Comparison of ENCODE assay signal across 1 cellular context in the genomic region with DNA sequence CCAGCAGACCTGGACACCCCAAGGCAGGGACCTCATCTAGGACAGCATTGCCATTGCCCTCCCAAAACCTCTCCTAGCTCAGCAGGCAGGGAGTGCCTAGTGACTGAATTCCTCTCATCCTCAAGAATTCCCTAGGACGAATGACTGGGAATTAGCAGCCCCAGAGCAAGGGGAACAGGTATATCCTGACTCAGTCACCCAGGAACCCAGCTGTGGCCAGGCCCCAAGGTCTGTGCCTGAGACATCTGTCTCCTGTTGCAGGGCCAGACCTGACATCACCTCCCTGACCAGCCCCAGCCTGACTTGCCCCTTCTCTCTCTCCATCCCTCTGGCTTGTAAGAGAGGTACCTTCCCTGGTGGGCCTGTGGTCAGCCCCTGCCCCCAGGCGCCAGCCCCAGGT.
TF ChIP-seq lines count a peak whose summit lies in the region.

No MANE protein-coding gene starts in this region.

TF ChIP-seq in GM23338, 12 proteins besides CTCF, POLR2A, EP300 and RAD21:
- no peak for TF ChIP-seq CREB1 (CRISPR knock-in tag; IDR thresholded peaks at IDR 0.05; ENCODE audit: low read depth)
- TF ChIP-seq, protein P1, sequence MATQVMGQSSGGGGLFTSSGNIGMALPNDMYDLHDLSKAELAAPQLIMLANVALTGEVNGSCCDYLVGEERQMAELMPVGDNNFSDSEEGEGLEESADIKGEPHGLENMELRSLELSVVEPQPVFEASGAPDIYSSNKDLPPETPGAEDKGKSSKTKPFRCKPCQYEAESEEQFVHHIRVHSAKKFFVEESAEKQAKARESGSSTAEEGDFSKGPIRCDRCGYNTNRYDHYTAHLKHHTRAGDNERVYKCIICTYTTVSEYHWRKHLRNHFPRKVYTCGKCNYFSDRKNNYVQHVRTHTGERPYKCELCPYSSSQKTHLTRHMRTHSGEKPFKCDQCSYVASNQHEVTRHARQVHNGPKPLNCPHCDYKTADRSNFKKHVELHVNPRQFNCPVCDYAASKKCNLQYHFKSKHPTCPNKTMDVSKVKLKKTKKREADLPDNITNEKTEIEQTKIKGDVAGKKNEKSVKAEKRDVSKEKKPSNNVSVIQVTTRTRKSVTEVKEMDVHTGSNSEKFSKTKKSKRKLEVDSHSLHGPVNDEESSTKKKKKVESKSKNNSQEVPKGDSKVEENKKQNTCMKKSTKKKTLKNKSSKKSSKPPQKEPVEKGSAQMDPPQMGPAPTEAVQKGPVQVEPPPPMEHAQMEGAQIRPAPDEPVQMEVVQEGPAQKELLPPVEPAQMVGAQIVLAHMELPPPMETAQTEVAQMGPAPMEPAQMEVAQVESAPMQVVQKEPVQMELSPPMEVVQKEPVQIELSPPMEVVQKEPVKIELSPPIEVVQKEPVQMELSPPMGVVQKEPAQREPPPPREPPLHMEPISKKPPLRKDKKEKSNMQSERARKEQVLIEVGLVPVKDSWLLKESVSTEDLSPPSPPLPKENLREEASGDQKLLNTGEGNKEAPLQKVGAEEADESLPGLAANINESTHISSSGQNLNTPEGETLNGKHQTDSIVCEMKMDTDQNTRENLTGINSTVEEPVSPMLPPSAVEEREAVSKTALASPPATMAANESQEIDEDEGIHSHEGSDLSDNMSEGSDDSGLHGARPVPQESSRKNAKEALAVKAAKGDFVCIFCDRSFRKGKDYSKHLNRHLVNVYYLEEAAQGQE (IDR thresholded peaks at IDR 0.05; ENCODE audit: unreplicated experiment) = no peak
- TF ChIP-seq STAT1 (IDR thresholded peaks at IDR 0.05; ENCODE audit: unreplicated experiment) = no peak
- no peak for TF ChIP-seq POLR2AphosphoS5 (IDR thresholded peaks at IDR 0.05; ENCODE audit: low read depth)
- TF ChIP-seq EZH2 (IDR thresholded peaks at IDR 0.05; ENCODE audit: low read depth, unreplicated experiment) = no peak
- TF ChIP-seq, protein P2, sequence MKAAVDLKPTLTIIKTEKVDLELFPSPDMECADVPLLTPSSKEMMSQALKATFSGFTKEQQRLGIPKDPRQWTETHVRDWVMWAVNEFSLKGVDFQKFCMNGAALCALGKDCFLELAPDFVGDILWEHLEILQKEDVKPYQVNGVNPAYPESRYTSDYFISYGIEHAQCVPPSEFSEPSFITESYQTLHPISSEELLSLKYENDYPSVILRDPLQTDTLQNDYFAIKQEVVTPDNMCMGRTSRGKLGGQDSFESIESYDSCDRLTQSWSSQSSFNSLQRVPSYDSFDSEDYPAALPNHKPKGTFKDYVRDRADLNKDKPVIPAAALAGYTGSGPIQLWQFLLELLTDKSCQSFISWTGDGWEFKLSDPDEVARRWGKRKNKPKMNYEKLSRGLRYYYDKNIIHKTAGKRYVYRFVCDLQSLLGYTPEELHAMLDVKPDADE (IDR thresholded peaks at IDR 0.05) = no peak
- TF ChIP-seq, protein P3, sequence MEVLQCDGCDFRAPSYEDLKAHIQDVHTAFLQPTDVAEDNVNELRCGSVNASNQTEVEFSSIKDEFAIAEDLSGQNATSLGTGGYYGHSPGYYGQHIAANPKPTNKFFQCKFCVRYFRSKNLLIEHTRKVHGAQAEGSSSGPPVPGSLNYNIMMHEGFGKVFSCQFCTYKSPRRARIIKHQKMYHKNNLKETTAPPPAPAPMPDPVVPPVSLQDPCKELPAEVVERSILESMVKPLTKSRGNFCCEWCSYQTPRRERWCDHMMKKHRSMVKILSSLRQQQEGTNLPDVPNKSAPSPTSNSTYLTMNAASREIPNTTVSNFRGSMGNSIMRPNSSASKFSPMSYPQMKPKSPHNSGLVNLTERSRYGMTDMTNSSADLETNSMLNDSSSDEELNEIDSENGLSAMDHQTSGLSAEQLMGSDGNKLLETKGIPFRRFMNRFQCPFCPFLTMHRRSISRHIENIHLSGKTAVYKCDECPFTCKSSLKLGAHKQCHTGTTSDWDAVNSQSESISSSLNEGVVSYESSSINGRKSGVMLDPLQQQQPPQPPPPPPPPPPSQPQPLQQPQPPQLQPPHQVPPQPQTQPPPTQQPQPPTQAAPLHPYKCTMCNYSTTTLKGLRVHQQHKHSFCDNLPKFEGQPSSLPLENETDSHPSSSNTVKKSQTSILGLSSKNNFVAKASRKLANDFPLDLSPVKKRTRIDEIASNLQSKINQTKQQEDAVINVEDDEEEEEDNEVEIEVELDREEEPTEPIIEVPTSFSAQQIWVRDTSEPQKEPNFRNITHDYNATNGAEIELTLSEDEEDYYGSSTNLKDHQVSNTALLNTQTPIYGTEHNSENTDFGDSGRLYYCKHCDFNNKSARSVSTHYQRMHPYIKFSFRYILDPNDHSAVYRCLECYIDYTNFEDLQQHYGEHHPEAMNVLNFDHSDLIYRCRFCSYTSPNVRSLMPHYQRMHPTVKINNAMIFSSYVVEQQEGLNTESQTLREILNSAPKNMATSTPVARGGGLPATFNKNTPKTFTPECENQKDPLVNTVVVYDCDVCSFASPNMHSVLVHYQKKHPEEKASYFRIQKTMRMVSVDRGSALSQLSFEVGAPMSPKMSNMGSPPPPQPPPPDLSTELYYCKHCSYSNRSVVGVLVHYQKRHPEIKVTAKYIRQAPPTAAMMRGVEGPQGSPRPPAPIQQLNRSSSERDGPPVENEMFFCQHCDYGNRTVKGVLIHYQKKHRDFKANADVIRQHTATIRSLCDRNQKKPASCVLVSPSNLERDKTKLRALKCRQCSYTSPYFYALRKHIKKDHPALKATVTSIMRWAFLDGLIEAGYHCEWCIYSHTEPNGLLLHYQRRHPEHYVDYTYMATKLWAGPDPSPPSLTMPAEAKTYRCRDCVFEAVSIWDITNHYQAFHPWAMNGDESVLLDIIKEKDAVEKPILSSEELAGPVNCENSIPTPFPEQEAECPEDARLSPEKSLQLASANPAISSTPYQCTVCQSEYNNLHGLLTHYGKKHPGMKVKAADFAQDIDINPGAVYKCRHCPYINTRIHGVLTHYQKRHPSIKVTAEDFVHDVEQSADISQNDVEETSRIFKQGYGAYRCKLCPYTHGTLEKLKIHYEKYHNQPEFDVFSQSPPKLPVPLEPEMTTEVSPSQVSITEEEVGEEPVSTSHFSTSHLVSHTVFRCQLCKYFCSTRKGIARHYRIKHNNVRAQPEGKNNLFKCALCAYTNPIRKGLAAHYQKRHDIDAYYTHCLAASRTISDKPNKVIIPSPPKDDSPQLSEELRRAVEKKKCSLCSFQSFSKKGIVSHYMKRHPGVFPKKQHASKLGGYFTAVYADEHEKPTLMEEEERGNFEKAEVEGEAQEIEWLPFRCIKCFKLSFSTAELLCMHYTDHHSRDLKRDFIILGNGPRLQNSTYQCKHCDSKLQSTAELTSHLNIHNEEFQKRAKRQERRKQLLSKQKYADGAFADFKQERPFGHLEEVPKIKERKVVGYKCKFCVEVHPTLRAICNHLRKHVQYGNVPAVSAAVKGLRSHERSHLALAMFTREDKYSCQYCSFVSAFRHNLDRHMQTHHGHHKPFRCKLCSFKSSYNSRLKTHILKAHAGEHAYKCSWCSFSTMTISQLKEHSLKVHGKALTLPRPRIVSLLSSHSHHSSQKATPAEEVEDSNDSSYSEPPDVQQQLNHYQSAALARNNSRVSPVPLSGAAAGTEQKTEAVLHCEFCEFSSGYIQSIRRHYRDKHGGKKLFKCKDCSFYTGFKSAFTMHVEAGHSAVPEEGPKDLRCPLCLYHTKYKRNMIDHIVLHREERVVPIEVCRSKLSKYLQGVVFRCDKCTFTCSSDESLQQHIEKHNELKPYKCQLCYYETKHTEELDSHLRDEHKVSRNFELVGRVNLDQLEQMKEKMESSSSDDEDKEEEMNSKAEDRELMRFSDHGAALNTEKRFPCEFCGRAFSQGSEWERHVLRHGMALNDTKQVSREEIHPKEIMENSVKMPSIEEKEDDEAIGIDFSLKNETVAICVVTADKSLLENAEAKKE (CRISPR knock-in tag; IDR thresholded peaks at IDR 0.05) = no peak
- no peak for TF ChIP-seq ZNF331 (CRISPR knock-in tag; IDR thresholded peaks at IDR 0.05; ENCODE audit: low read depth)
